In the genomic region with DNA sequence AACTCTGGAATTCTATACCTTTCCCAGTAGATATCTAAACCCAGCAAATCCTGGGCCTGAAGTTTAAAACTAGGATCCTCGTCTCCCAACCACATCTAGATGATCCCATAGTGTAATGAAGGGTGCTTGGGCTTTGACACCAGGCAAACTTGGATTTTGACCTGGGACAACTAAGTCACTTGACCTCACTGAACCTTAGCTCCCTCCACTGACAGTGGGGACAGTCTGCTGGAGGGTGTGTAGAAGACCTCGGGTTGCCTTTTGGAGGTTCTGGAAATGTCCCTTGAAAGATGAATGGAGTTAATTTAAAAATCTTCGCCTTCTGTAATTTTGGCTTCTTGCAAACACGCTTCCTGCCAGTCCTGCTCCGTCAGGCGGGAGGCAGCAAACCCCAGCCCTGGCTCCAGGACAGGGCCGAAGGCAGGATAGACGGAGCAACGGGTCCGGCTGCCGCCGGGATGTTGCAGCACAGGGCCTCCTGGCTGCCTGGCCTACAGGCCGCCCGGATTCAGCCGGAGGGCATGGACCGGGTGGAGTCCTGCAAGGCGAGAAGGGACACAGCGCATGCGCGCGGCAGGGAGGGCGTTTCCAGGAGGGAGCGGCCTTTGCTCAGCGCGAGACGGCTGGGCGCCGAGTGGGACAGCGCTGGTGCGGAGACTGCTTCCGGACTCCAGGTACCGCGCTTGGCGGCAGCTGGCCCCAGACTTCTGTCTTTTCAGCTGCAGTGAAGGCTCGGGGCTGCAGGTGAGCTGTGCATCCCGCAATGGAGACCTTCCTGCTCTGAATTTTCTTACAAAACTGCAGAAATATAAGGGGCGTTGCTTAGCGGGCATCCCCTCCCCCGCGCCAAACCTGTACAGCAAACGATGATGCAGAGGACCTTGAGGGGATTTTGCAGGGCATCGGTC, we compare ENCODE assay signal across 1 cellular context.
TF ChIP-seq lines count a peak whose summit lies in the region.

TMEM14A (plus strand) TSS at position 612 of the 908 bp plus-strand sequence. CDS start 5,990 bp downstream, outside the sequence.

TF ChIP-seq in K562, 482 proteins besides CTCF, POLR2A, EP300 and RAD21 (continued from another document and continues in another):
- TF ChIP-seq, protein P1, sequence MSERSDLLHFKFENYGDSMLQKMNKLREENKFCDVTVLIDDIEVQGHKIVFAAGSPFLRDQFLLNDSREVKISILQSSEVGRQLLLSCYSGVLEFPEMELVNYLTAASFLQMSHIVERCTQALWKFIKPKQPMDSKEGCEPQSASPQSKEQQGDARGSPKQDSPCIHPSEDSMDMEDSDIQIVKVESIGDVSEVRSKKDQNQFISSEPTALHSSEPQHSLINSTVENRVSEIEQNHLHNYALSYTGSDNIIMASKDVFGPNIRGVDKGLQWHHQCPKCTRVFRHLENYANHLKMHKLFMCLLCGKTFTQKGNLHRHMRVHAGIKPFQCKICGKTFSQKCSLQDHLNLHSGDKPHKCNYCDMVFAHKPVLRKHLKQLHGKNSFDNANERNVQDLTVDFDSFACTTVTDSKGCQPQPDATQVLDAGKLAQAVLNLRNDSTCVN (CRISPR knock-in tag; IDR thresholded peaks at IDR 0.05), result no peak
- TF ChIP-seq KAT2B (IDR thresholded peaks at IDR 0.05; ENCODE audit: low read depth, low read length) (no peak), POLR3G (IDR thresholded peaks at IDR 0.05; ENCODE audit: extremely low read depth, insufficient read length, insufficient replicate concordance) (no peak), TARDBP (IDR thresholded peaks at IDR 0.05) (no peak), GABPB1 (CRISPR knock-in tag; IDR thresholded peaks at IDR 0.05) (peak; percentile 44; the same call in 1 of the 2 replicates), TAF1 (IDR thresholded peaks at IDR 0.05; ENCODE audit: control insufficient read depth, extremely low read depth, insufficient read depth, low read length, severe bottlenecking) (peak; percentile 41), ZNF282 (CRISPR knock-in tag; IDR thresholded peaks at IDR 0.05) (no peak), ZNF707 (CRISPR knock-in tag; conservative IDR thresholded peaks at IDR 0.05) (no peak), FIP1L1 (IDR thresholded peaks at IDR 0.05; ENCODE audit: low read depth, low read length, poor library complexity, severe bottlenecking) (no peak), HMGN3 (IDR thresholded peaks at IDR 0.05; ENCODE audit: borderline replicate concordance, extremely low read depth, insufficient read length, low read depth, low read length) (peak; percentile 74), POLR2AphosphoS2 (IDR thresholded peaks at IDR 0.05; ENCODE audit: low read length) (no peak), PHF20 (IDR thresholded peaks at IDR 0.05; ENCODE audit: partially characterized antibody) (peak; percentile 68), SMC3 (conservative IDR thresholded peaks at IDR 0.05; ENCODE audit: insufficient read depth, low read depth, low read length) (no peak), ZNF143 (CRISPR knock-in tag; IDR thresholded peaks at IDR 0.05) (no peak), MNT (conservative IDR thresholded peaks at IDR 0.05) (peak in 1 of 2 experiments; percentile 37; a peak in 2 of 4 replicates), NR3C1 (CRISPR knock-in tag; IDR thresholded peaks at IDR 0.05) (no peak), CXXC5 (CRISPR knock-in tag; IDR thresholded peaks at IDR 0.05) (peak; percentile 76), CTBP1 (IDR thresholded peaks at IDR 0.05; ENCODE audit: borderline replicate concordance) (peak; percentile 85), PCBP2 (IDR thresholded peaks at IDR 0.05; ENCODE audit: low read depth, low read length, poor library complexity, severe bottlenecking) (no peak), CEBPB (tag; IDR thresholded peaks at IDR 0.05) (no peak), RFX7 (CRISPR knock-in tag; IDR thresholded peaks at IDR 0.05) (no peak), MXD1 (CRISPR knock-in tag; IDR thresholded peaks at IDR 0.05; ENCODE audit: borderline replicate concordance, poor library complexity, severe bottlenecking) (no peak)
- TF ChIP-seq, protein P2, sequence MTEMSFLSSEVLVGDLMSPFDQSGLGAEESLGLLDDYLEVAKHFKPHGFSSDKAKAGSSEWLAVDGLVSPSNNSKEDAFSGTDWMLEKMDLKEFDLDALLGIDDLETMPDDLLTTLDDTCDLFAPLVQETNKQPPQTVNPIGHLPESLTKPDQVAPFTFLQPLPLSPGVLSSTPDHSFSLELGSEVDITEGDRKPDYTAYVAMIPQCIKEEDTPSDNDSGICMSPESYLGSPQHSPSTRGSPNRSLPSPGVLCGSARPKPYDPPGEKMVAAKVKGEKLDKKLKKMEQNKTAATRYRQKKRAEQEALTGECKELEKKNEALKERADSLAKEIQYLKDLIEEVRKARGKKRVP (CRISPR knock-in tag; IDR thresholded peaks at IDR 0.05), result no peak
- TF ChIP-seq, protein P3, sequence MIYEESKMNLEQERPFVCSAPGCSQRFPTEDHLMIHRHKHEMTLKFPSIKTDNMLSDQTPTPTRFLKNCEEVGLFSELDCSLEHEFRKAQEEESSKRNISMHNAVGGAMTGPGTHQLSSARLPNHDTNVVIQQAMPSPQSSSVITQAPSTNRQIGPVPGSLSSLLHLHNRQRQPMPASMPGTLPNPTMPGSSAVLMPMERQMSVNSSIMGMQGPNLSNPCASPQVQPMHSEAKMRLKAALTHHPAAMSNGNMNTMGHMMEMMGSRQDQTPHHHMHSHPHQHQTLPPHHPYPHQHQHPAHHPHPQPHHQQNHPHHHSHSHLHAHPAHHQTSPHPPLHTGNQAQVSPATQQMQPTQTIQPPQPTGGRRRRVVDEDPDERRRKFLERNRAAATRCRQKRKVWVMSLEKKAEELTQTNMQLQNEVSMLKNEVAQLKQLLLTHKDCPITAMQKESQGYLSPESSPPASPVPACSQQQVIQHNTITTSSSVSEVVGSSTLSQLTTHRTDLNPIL (CRISPR knock-in tag; IDR thresholded peaks at IDR 0.05), result no peak
- TF ChIP-seq, protein P4, sequence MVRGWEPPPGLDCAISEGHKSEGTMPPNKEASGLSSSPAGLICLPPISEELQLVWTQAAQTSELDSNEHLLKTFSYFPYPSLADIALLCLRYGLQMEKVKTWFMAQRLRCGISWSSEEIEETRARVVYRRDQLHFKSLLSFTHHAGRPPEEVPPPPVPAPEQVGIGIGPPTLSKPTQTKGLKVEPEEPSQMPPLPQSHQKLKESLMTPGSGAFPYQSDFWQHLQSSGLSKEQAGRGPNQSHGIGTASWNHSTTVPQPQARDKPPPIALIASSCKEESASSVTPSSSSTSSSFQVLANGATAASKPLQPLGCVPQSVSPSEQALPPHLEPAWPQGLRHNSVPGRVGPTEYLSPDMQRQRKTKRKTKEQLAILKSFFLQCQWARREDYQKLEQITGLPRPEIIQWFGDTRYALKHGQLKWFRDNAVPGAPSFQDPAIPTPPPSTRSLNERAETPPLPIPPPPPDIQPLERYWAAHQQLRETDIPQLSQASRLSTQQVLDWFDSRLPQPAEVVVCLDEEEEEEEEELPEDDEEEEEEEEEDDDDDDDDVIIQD (CRISPR knock-in tag; IDR thresholded peaks at IDR 0.05), result no peak
- TF ChIP-seq, protein P5, sequence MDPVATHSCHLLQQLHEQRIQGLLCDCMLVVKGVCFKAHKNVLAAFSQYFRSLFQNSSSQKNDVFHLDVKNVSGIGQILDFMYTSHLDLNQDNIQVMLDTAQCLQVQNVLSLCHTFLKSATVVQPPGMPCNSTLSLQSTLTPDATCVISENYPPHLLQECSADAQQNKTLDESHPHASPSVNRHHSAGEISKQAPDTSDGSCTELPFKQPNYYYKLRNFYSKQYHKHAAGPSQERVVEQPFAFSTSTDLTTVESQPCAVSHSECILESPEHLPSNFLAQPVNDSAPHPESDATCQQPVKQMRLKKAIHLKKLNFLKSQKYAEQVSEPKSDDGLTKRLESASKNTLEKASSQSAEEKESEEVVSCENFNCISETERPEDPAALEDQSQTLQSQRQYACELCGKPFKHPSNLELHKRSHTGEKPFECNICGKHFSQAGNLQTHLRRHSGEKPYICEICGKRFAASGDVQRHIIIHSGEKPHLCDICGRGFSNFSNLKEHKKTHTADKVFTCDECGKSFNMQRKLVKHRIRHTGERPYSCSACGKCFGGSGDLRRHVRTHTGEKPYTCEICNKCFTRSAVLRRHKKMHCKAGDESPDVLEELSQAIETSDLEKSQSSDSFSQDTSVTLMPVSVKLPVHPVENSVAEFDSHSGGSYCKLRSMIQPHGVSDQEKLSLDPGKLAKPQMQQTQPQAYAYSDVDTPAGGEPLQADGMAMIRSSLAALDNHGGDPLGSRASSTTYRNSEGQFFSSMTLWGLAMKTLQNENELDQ (CRISPR knock-in tag; IDR thresholded peaks at IDR 0.05; ENCODE audit: borderline replicate concordance), result no peak
- TF ChIP-seq, protein P6, sequence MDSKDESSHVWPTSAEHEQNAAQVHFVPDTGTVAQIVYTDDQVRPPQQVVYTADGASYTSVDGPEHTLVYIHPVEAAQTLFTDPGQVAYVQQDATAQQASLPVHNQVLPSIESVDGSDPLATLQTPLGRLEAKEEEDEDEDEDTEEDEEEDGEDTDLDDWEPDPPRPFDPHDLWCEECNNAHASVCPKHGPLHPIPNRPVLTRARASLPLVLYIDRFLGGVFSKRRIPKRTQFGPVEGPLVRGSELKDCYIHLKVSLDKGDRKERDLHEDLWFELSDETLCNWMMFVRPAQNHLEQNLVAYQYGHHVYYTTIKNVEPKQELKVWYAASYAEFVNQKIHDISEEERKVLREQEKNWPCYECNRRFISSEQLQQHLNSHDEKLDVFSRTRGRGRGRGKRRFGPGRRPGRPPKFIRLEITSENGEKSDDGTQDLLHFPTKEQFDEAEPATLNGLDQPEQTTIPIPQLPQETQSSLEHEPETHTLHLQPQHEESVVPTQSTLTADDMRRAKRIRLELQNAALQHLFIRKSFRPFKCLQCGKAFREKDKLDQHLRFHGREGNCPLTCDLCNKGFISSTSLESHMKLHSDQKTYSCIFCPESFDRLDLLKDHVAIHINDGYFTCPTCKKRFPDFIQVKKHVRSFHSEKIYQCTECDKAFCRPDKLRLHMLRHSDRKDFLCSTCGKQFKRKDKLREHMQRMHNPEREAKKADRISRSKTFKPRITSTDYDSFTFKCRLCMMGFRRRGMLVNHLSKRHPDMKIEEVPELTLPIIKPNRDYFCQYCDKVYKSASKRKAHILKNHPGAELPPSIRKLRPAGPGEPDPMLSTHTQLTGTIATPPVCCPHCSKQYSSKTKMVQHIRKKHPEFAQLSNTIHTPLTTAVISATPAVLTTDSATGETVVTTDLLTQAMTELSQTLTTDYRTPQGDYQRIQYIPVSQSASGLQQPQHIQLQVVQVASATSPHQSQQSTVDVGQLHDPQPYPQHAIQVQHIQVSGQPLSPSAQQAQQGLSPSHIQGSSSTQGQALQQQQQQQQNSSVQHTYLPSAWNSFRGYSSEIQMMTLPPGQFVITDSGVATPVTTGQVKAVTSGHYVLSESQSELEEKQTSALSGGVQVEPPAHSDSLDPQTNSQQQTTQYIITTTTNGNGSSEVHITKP (IDR thresholded peaks at IDR 0.05; ENCODE audit: partially characterized antibody), result no peak
- TF ChIP-seq, protein P7, sequence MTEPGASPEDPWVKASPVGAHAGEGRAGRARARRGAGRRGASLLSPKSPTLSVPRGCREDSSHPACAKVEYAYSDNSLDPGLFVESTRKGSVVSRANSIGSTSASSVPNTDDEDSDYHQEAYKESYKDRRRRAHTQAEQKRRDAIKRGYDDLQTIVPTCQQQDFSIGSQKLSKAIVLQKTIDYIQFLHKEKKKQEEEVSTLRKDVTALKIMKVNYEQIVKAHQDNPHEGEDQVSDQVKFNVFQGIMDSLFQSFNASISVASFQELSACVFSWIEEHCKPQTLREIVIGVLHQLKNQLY (CRISPR knock-in tag; conservative IDR thresholded peaks at IDR 0.05), result no peak
